20 cellular contexts compared by ENCODE assay signal in genomic region chr7:76016191-76016947, GRCh38. TPM values are rescaled to one million over a fixed set of nuclear protein-coding genes. Genes with fewer than 3 reads are reported as not detected.
A peak's percentile ranks its signal among the peaks of the same experiment; 100 is the strongest.
DNase-seq lines count a peak whose midpoint lies in the region; ATAC-seq, FAIRE-seq and TF ChIP-seq lines count a peak whose summit lies in the region.
"Had no signal": no experiment of that assay in that cellular context is flagged by ENCODE, and none has a peak within 500 bp of the region (broad histone marks: within the 10 kb centered on the region; RNA-seq: fewer than 3 reads in every experiment).

No MANE protein-coding gene starts in this region.

- H3K9ac ChIP-seq in GM12878 (ENCODE audit: control insufficient read depth, insufficient read depth, low read length), result no peak overlapping the region

- WGBS in GM12878 (ENCODE audit: insufficient coverage, insufficient replicate concordance, low lambda C conversion rate, missing lambda C conversion rate), result 94% methylated on average over 13 of the region's 13 CpGs

- no TSS peak for BruUV-seq in GM12878 (replicated peaks; lab: Mats Ljungman, UMichigan)

- in situ Hi-C loops in GM12878 (cut with MboI), result no loop called here

- H3K36me3 ChIP-seq in cardiac muscle cell, result no peaks in the 10 kb centered on the region
- H3K36me3 ChIP-seq in GM12878 (ENCODE audit: control insufficient read depth in 2 of 2, insufficient read depth in 2 of 2, low read length in 1 of 2), result peaks cover 0 to 11% of the 10 kb centered on the region in 2 experiments; a peak in 2 of 4 replicates

- CTCF ChIA-PET in GM12878 (lab: Yijun Ruan, JAX), result interaction anchor here (0.7 to 7.7 kb wide), 2 partner anchors 148 to 254 kb away, joined by 3 to 247 read pairs; no protein-coding TSS in a partner anchor

- TF ChIP-seq EP300 in GM12878 (IDR thresholded peaks at IDR 0.05; ENCODE audit: borderline replicate concordance in 1 of 2, control insufficient read depth in 1 of 2, low read depth in 2 of 2, low read length in 2 of 2), result no peak

- no peak for TF ChIP-seq CTCF in cardiac muscle cell (IDR thresholded peaks at IDR 0.05; ENCODE audit: low read depth, low read length)
- TF ChIP-seq CTCF in GM12878 (IDR thresholded peaks at IDR 0.05 in 2 of 3, conservative IDR thresholded peaks at IDR 0.05 in 1 of 3; ENCODE audit: control insufficient read depth in 2 of 3, extremely low read depth in 1 of 3, insufficient read depth in 1 of 3, low read depth in 3 of 3, low read length in 3 of 3), result no peak

- H3K27me3 ChIP-seq in cardiac muscle cell (no peaks in the 10 kb centered on the region), GM12878 (replicated peaks in 1 of 2; ENCODE audit: control insufficient read depth in 2 of 2, insufficient read depth in 2 of 2, low read length in 1 of 2) (no peaks in the 10 kb centered on the region)

- H3K79me2 ChIP-seq in GM12878 (ENCODE audit: control insufficient read depth, insufficient read depth, low read length), result no peaks in the 10 kb centered on the region

- H3K9me3 ChIP-seq in cardiac muscle cell (ENCODE audit: low read depth) (no peaks in the 10 kb centered on the region), GM12878 (replicated peaks; ENCODE audit: control insufficient read depth, insufficient read depth, low read length) (no peaks in the 10 kb centered on the region)

- RAD21 ChIA-PET in GM12878 (lab: Charles Lee; ENCODE audit: unreplicated experiment), result interaction anchor here (1.0 kb wide), 1 partner anchor 153 kb away, joined by 3 read pairs; no protein-coding TSS in a partner anchor

- no peak overlapping the region for H2AFZ ChIP-seq in GM12878 (ENCODE audit: control insufficient read depth, low read depth, low read length)
- H2AFZ ChIP-seq: GM23338 had no signal

- peak overlapping the region; percentile 67 for H3K27ac ChIP-seq in cardiac muscle cell
- H3K27ac ChIP-seq in GM12878 (ENCODE audit: control insufficient read depth, insufficient read depth), result no peak overlapping the region
- H3K27ac ChIP-seq: 22Rv1 had no signal

- no peak for TF ChIP-seq RAD21 in GM12878 (IDR thresholded peaks at IDR 0.05; ENCODE audit: insufficient read depth, low read depth, low read length)

- SMC1A ChIA-PET in GM12878 (lab: Charles Lee; ENCODE audit: uncharacterized antibody, unreplicated experiment), result no interaction called here

- POLR2A ChIA-PET in GM12878 (lab: Charles Lee), result no interaction called here

- ATAC-seq in Right ventricle myocardium inferior (no peak), GM12878 (peak; percentile 46)
- ATAC-seq: GM23338 had no signal

- peak; percentile 19 to 76 for DNase-seq in cardiac muscle cell (ENCODE audit: low read depth in 1 of 2, low spot score in 1 of 2)
- no peak for DNase-seq in Right ventricle myocardium inferior (ENCODE audit: missing footprints)
- no peak for DNase-seq in GM12878 (ENCODE audit: low read depth, low spot score)
- DNase-seq in frontal cortex (ENCODE audit: low spot score in 2 of 2), result no peak
- DNase-seq in NCI-H774 (lab: John Stamatoyannopoulos, UW), result no peak
- DNase-seq in stimulated activated CD4-positive, alpha-beta T cell treated with anti-CD3 and anti-CD28 coated beads, Interleukin-1b, Interleukin-23, amount 100 ng/mL, for 48 hours, result no peak
- no peak for DNase-seq in AG08396 (ENCODE audit: low spot score)
- DNase-seq in superior temporal gyrus (ENCODE audit: extremely low spot score), result no peak
- DNase-seq: CD4-positive, alpha-beta T cell; DMS153; EL; HCEC 1CT; KBM-7; MV-4-11; NCI-H1694 treated with DMSO at 0.1 percent for 48 hours; NCI-H510A; NCI-H748 treated with DMSO at 0.1 percent for 48 hours; SHP77 had no signal

- no peak for FAIRE-seq in GM12878 (lab: Jason Lieb, UNC)
- peak; percentile 81 for FAIRE-seq in frontal cortex (lab: Jason Lieb, UNC)

- H4K20me1 ChIP-seq in GM12878 (ENCODE audit: control insufficient read depth, insufficient read depth), result no peaks in the 10 kb centered on the region

- H3K4me3 ChIP-seq in cardiac muscle cell (no peak overlapping the region), GM12878 (no peak overlapping the region)
- H3K4me3 ChIP-seq: GM23338 had no signal

- H3K4me2 ChIP-seq in GM12878 (ENCODE audit: control insufficient read depth, insufficient read depth), result no peak overlapping the region
- H3K4me2 ChIP-seq: GM23338 had no signal

- no peak for TF ChIP-seq POLR2A in GM12878 (IDR thresholded peaks at IDR 0.05; ENCODE audit: low read depth, low read length)

- peaks cover 12% of the 10 kb centered on the region for H3K4me1 ChIP-seq in cardiac muscle cell (ENCODE audit: low read depth)
- peaks cover 10% of the 10 kb centered on the region; the same call in 1 of the 2 replicates for H3K4me1 ChIP-seq in GM12878 (ENCODE audit: control insufficient read depth, insufficient read depth, low read length)

- intact Hi-C loops in Right ventricle myocardium inferior (cut with DNase I) (no loop called here), GM12878 (cut with micrococcal nuclease; ENCODE audit: unreplicated experiment) (loop anchor here (10.0 kb wide), 1 partner anchor 242 kb away; the partner anchor contains the start of gene CCL26)

RNA-seq across cellular contexts. Expression of gene TMEM120A, which starts 22.0 kb away (rescaled TPM):
- total RNA-seq in cardiac muscle cell (20.0 and 24.6 TPM in 2 replicates), Right ventricle myocardium inferior (109 TPM), GM12878 (2014; rRNA removed) (11.7 and 12.7 TPM in 2 replicates), GM12878 (2014; rRNA removed; fragmentation: Illumina TruSeq; extraction: Trizol) (9.1 and 10.8 TPM in 2 replicates), GM12878 (2021) (18.1 and 21.2 TPM in 2 replicates), frontal cortex (26.1 TPM)
- polyA plus RNA-seq in cardiac muscle cell (56.9 and 69.9 TPM in 2 replicates), GM12878 (2011; rRNA removed) (65.5 and 86.6 TPM in 2 replicates), GM12878 (2014; fragmentation: Illumina TruSeq; extraction: Trizol) (17.1 and 18.7 TPM in 2 replicates), GM12878 (2014; fragmentation: Nextera tagmentation; extraction: Ambion mirVana) (1 to 10 TPM in 1 of 2 experiments, under 1 TPM in 1; 0.43 to 3.7 TPM), GM12878 (2014; rRNA removed) (26.2 and 27.6 TPM in 2 replicates), GM12878 (2016; fragmentation: Nextera tagmentation; extraction: Ambion mirVana) (10 to 100 TPM; 20.0 to 25.0 TPM)
- 42.9 and 48.9 TPM in 2 replicates for total RNA-seq in GM12878 (2013; cell fraction: nucleolus; rRNA removed)
- polyA plus RNA-seq in GM12878 (2011; ENCODE audit: low read depth), result 24.8 TPM
- 61.9 and 84.4 TPM in 2 replicates for polyA plus RNA-seq in GM12878 (2011; cell fraction: cytosol; rRNA removed)
- 108 and 137 TPM in 2 replicates for polyA plus RNA-seq in GM12878 (2011; cell fraction: nucleus; rRNA removed)
- polyA plus RNA-seq in GM12878 (2012), result 28.3 and 44.7 TPM in 2 replicates
- 139 and 147 TPM in 2 replicates for polyA minus RNA-seq in GM12878 (2011; rRNA and poly(A)+ RNA removed)
- polyA minus RNA-seq in GM12878 (2011; cell fraction: cytosol; rRNA and poly(A)+ RNA removed), result 19.4 and 23.9 TPM in 2 replicates
- 21.0 and 23.5 TPM in 2 replicates for polyA minus RNA-seq in GM12878 (2011; cell fraction: nucleus; rRNA and poly(A)+ RNA removed)

RNA-seq across cellular contexts. Expression of gene STYXL1, which starts 31.4 kb away (rescaled TPM):
- total RNA-seq in cardiac muscle cell (46.7 and 66.3 TPM in 2 replicates), Right ventricle myocardium inferior (21.6 TPM), GM12878 (2014; rRNA removed) (40.2 and 43.4 TPM in 2 replicates), GM12878 (2014; rRNA removed; fragmentation: Illumina TruSeq; extraction: Trizol) (38.0 and 38.8 TPM in 2 replicates), GM12878 (2021) (25.6 and 29.3 TPM in 2 replicates), frontal cortex (16.3 TPM)
- polyA plus RNA-seq in cardiac muscle cell (87.8 and 92.0 TPM in 2 replicates), GM12878 (2011; rRNA removed) (23.8 and 34.6 TPM in 2 replicates), GM12878 (2014; fragmentation: Illumina TruSeq; extraction: Trizol) (44.3 and 58.3 TPM in 2 replicates), GM12878 (2014; fragmentation: Nextera tagmentation; extraction: Ambion mirVana) (10 to 100 TPM; 18.4 to 33.3 TPM), GM12878 (2014; rRNA removed) (39.7 and 46.7 TPM in 2 replicates), GM12878 (2016; fragmentation: Nextera tagmentation; extraction: Ambion mirVana) (10 to 100 TPM; 61.4 to 65.9 TPM)
- total RNA-seq in GM12878 (2013; cell fraction: nucleolus; rRNA removed), result 16.9 and 17.2 TPM in 2 replicates
- polyA plus RNA-seq in GM12878 (2011; ENCODE audit: low read depth), result 36.9 TPM
- polyA plus RNA-seq in GM12878 (2011; cell fraction: cytosol; rRNA removed), result 32.1 and 44.0 TPM in 2 replicates
- 22.8 and 23.2 TPM in 2 replicates for polyA plus RNA-seq in GM12878 (2011; cell fraction: nucleus; rRNA removed)
- polyA plus RNA-seq in GM12878 (2012), result 28.9 and 42.6 TPM in 2 replicates
- 17.1 and 19.3 TPM in 2 replicates for polyA minus RNA-seq in GM12878 (2011; rRNA and poly(A)+ RNA removed)
- polyA minus RNA-seq in GM12878 (2011; cell fraction: cytosol; rRNA and poly(A)+ RNA removed), result 4.1 and 5.6 TPM in 2 replicates
- 4.7 and 7.5 TPM in 2 replicates for polyA minus RNA-seq in GM12878 (2011; cell fraction: nucleus; rRNA and poly(A)+ RNA removed)

RNA-seq across cellular contexts. Expression of gene MDH2, which starts 31.5 kb away (rescaled TPM):
- total RNA-seq in cardiac muscle cell (242 and 306 TPM in 2 replicates), Right ventricle myocardium inferior (688 TPM), GM12878 (2014; rRNA removed) (237 and 266 TPM in 2 replicates), GM12878 (2014; rRNA removed; fragmentation: Illumina TruSeq; extraction: Trizol) (107 and 109 TPM in 2 replicates), GM12878 (2021) (351 and 364 TPM in 2 replicates), frontal cortex (34.6 TPM)
- polyA plus RNA-seq in cardiac muscle cell (632 and 705 TPM in 2 replicates), GM12878 (2011; rRNA removed) (47.7 and 170 TPM in 2 replicates), GM12878 (2014; fragmentation: Illumina TruSeq; extraction: Trizol) (132 and 233 TPM in 2 replicates), GM12878 (2014; fragmentation: Nextera tagmentation; extraction: Ambion mirVana) (100 to 1,000 TPM; 106 to 131 TPM), GM12878 (2014; rRNA removed) (118 and 151 TPM in 2 replicates), GM12878 (2016; fragmentation: Nextera tagmentation; extraction: Ambion mirVana) (100 to 1,000 TPM; 491 to 530 TPM)
- 72.2 and 76.1 TPM in 2 replicates for total RNA-seq in GM12878 (2013; cell fraction: nucleolus; rRNA removed)
- polyA plus RNA-seq in GM12878 (2011; ENCODE audit: low read depth), result 98.8 TPM
- 135 and 168 TPM in 2 replicates for polyA plus RNA-seq in GM12878 (2011; cell fraction: cytosol; rRNA removed)
- 180 and 224 TPM in 2 replicates for polyA plus RNA-seq in GM12878 (2011; cell fraction: nucleus; rRNA removed)
- 161 and 211 TPM in 2 replicates for polyA plus RNA-seq in GM12878 (2012)
- polyA minus RNA-seq in GM12878 (2011; rRNA and poly(A)+ RNA removed), result 94.0 and 114 TPM in 2 replicates
- 144 and 146 TPM in 2 replicates for polyA minus RNA-seq in GM12878 (2011; cell fraction: cytosol; rRNA and poly(A)+ RNA removed)
- polyA minus RNA-seq in GM12878 (2011; cell fraction: nucleus; rRNA and poly(A)+ RNA removed), result 43.5 and 74.1 TPM in 2 replicates

Comparison
In these comparisons a context has a peak if more than half of its experiments do, and no peak if none do; other contexts are left out.
1. DNase-seq: peak in cardiac muscle cell (2 of 2); none in Right ventricle myocardium inferior (single experiment), GM12878 (single experiment), frontal cortex (0 of 2), NCI-H774 (single experiment), stimulated activated CD4-positive, alpha-beta T cell treated with anti-CD3 and anti-CD28 coated beads, Interleukin-1b, Interleukin-23, amount 100 ng/mL, for 48 hours (single experiment), AG08396 (single experiment) and superior temporal gyrus (single experiment).